In genomic region chr16:17273142-17273561, GRCh38 we compare ENCODE assay signal across 9 cellular contexts.
DNase-seq lines count a peak whose midpoint lies in the region; ATAC-seq and TF ChIP-seq lines count a peak whose summit lies in the region.
"Had no signal": no experiment of that assay in that cellular context is flagged by ENCODE, and none has a peak within 500 bp of the region (broad histone marks: within the 10 kb centered on the region; RNA-seq: fewer than 3 reads in every experiment).

No MANE protein-coding gene starts in this region.

- H3K27ac ChIP-seq in colonic mucosa: peak overlapping the region; percentile 46
- H3K27ac ChIP-seq in endodermal cell (ENCODE audit: low read depth, low read length): no peak overlapping the region
- H3K27ac ChIP-seq: tibial artery had no signal

- TF ChIP-seq CTCF in colonic mucosa (IDR thresholded peaks at IDR 0.05) (no peak), endodermal cell (conservative IDR thresholded peaks at IDR 0.05) (no peak)

- intact Hi-C loops in colonic mucosa (cut with DNase I): no loop called here

- peak; percentile 91 for DNase-seq in GM03348 (ENCODE audit: low spot score)
- DNase-seq in RPMI7951 (ENCODE audit: low read depth): peak; percentile 81
- no peak for DNase-seq in colonic mucosa
- peak; percentile 52 for DNase-seq in stimulated activated CD4-positive, alpha-beta T cell treated with anti-CD3 and anti-CD28 coated beads, Interleukin-15, amount 100 ng/mL, for 24 hours
- DNase-seq in endodermal cell: no peak
- no peak for DNase-seq in effector CD4-positive, alpha-beta T cell

- H3K9me3 Mint-ChIP-seq in endodermal cell: no peaks in the 10 kb centered on the region

- no peak overlapping the region for H3K4me3 Mint-ChIP-seq in endodermal cell

- H3K4me1 Mint-ChIP-seq in endodermal cell: peaks cover 27% of the 10 kb centered on the region

- H3K27me3 Mint-ChIP-seq in endodermal cell (ENCODE audit: insufficient read depth): no peaks in the 10 kb centered on the region

- H3K27me3 ChIP-seq in colonic mucosa (no peaks in the 10 kb centered on the region), endodermal cell (ENCODE audit: control insufficient read depth, insufficient read depth, low read length, poor library complexity, severe bottlenecking) (no peaks in the 10 kb centered on the region)
- H3K27me3 ChIP-seq: tibial artery had no signal

- H3K36me3 ChIP-seq in colonic mucosa (no peaks in the 10 kb centered on the region), endodermal cell (ENCODE audit: control insufficient read depth, insufficient read depth, low read length) (no peaks in the 10 kb centered on the region)
- H3K36me3 ChIP-seq: tibial artery had no signal

- H3K9me3 ChIP-seq in colonic mucosa: no peaks in the 10 kb centered on the region
- H3K9me3 ChIP-seq in endodermal cell (ENCODE audit: control insufficient read depth, low read length): no peaks in the 10 kb centered on the region
- H3K9me3 ChIP-seq: tibial artery had no signal

- H3K9ac ChIP-seq in colonic mucosa (ENCODE audit: low read depth in 2 of 2, low read length in 2 of 2): peak overlapping the region in 1 of 2 donors; percentile 15
- no peak overlapping the region for H3K9ac ChIP-seq in endodermal cell (ENCODE audit: extremely low read depth, low read length, poor library complexity, severe bottlenecking)

- H3K4me1 ChIP-seq in colonic mucosa: peaks cover 3% of the 10 kb centered on the region
- no peaks in the 10 kb centered on the region for H3K4me1 ChIP-seq in endodermal cell (ENCODE audit: control insufficient read depth, insufficient read depth, low read length)

- H3K4me3 ChIP-seq in colonic mucosa: no peak overlapping the region
- no peak overlapping the region for H3K4me3 ChIP-seq in endodermal cell (ENCODE audit: low read length)
- H3K4me3 ChIP-seq: tibial artery had no signal

- peaks cover 1% of the 10 kb centered on the region for H3K36me3 Mint-ChIP-seq in endodermal cell (ENCODE audit: low read depth)

- no peak overlapping the region for H3K27ac Mint-ChIP-seq in endodermal cell

- no peak for ATAC-seq in GM19463 (IDR thresholded peaks at IDR 0.05; ENCODE audit: unreplicated experiment)
- ATAC-seq in GM18867 (IDR thresholded peaks at IDR 0.05; ENCODE audit: unreplicated experiment): no peak

- 77 to 89% methylated on average over 4 of the region's 4 CpGs for WGBS in endodermal cell (ENCODE audit: insufficient coverage in 1 of 2, insufficient read length in 1 of 2), 2 experiments

Comparison
In these comparisons a context has a peak if more than half of its experiments do, and no peak if none do; other contexts are left out.
1. DNase-seq: peak in GM03348 (single experiment), RPMI7951 (single experiment) and stimulated activated CD4-positive, alpha-beta T cell treated with anti-CD3 and anti-CD28 coated beads, Interleukin-15, amount 100 ng/mL, for 24 hours (single experiment); none in colonic mucosa (single experiment), endodermal cell (single experiment) and effector CD4-positive, alpha-beta T cell (single experiment).